11 cellular contexts compared by ENCODE assay signal in the genomic region with DNA sequence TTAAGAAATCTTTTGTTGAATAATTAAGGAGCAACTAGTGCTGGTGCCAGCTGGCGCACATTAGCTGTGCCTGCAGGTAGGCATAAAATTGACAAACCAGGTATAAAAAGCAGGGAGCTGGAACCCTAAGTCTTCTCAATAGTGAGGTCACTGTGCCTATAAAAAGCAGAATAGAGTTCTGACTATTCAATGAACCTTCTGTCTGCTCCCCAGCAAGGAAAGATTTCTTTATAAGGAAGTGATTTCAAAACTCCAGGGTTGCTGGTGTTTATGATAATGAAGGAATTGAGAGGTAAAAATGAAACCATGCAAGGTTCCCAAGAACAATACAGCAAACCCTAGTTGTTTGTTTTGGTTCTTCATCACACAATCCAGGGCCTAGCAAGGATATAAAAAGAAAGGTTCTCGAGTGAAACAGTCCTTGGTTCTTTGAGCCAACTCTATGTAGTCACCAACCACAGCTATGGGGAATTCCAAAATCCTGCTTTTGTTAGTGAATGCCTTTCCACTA.
A peak's percentile ranks its signal among the peaks of the same experiment; 100 is the strongest.
DNase-seq lines count a peak whose midpoint lies in the region; ATAC-seq and TF ChIP-seq lines count a peak whose summit lies in the region.
"Had no signal": no experiment of that assay in that cellular context is flagged by ENCODE, and none has a peak within 500 bp of the region (broad histone marks: within the 10 kb centered on the region; RNA-seq: fewer than 3 reads in every experiment).

No MANE protein-coding gene starts in this region.

- H3K9me3 ChIP-seq in lung (ENCODE audit: control insufficient read depth in 2 of 2, insufficient read depth in 1 of 2, low read length in 1 of 2) (no peaks in the 10 kb centered on the region), WERI-Rb-1 (ENCODE audit: severe bottlenecking) (no peaks in the 10 kb centered on the region)

- BruUV-seq in MCF 10A (replicated peaks; lab: Mats Ljungman, UMichigan), result no TSS peak

- H3K9me3 Mint-ChIP-seq in MCF 10A (ENCODE audit: unreplicated experiment), result no peaks in the 10 kb centered on the region

- ATAC-seq in lung (ENCODE audit: insufficient read depth, low FRiP score), result peak; percentile 50
- no peak for ATAC-seq in HG03280 (IDR thresholded peaks at IDR 0.05; ENCODE audit: unreplicated experiment)

- peak overlapping the region; percentile 71 for H3K27ac Mint-ChIP-seq in MCF 10A (ENCODE audit: low read depth, unreplicated experiment)

- H3K36me3 ChIP-seq in ACC112 (ENCODE audit: insufficient read depth, low read length) (no peaks in the 10 kb centered on the region; the same call in 1 of the 2 replicates), lung (ENCODE audit: control insufficient read depth in 2 of 2, insufficient read depth in 2 of 2, low read length in 2 of 2) (no peaks in the 10 kb centered on the region), WERI-Rb-1 (no peaks in the 10 kb centered on the region)

- no peaks in the 10 kb centered on the region for H3K27me3 ChIP-seq in ACC112 (ENCODE audit: insufficient read depth, low read length)
- no peaks in the 10 kb centered on the region for H3K27me3 ChIP-seq in lung (ENCODE audit: control insufficient read depth, insufficient read depth)
- no peaks in the 10 kb centered on the region for H3K27me3 ChIP-seq in WERI-Rb-1 (ENCODE audit: insufficient read depth, low read depth, severe bottlenecking)

- H3K4me3 Mint-ChIP-seq in MCF 10A (ENCODE audit: unreplicated experiment), result peak overlapping the region; percentile 41

- H3K4me1 Mint-ChIP-seq in MCF 10A (ENCODE audit: insufficient read depth, unreplicated experiment), result peaks cover 47% of the 10 kb centered on the region

- POLR2A ChIA-PET in MCF 10A (lab: Yijun Ruan, JAX), result interaction anchor here (0.6 to 9.8 kb wide), 11 partner anchors 11 to 301 kb away, joined by 3 to 141 read pairs (median 4); partner anchors contain the start of gene THADA

- peaks cover 13% of the 10 kb centered on the region for H3K4me1 ChIP-seq in ACC112 (ENCODE audit: control insufficient read depth, insufficient read depth, low read length, unreplicated experiment)
- H3K4me1 ChIP-seq in lung (ENCODE audit: control insufficient read depth in 2 of 2, insufficient read depth in 2 of 2, low read length in 2 of 2), result peaks cover 3 to 21% of the 10 kb centered on the region in 2 donors

- no peaks in the 10 kb centered on the region for H3K36me3 Mint-ChIP-seq in MCF 10A (ENCODE audit: insufficient read depth, unreplicated experiment)

- H3K79me2 ChIP-seq in ACC112 (ENCODE audit: control insufficient read depth, insufficient read depth, low read length, unreplicated experiment), result no peaks in the 10 kb centered on the region

- 39 to 43% methylated on average over 2 of the region's 2 CpGs for WGBS in lung, 2 donors

- H3K4me3 ChIP-seq in ACC112 (ENCODE audit: low read depth, low read length), result peak overlapping the region; percentile 5; the same call in 1 of the 2 replicates
- H3K4me3 ChIP-seq in lung, result no peak overlapping the region
- no peak overlapping the region for H3K4me3 ChIP-seq in WERI-Rb-1 (ENCODE audit: low read depth, low read length)

- H3K27me3 Mint-ChIP-seq in MCF 10A (ENCODE audit: insufficient read depth, unreplicated experiment), result no peaks in the 10 kb centered on the region

- H3K27ac ChIP-seq in ACC112 (ENCODE audit: low read depth, low read length) (peak overlapping the region; percentile 94), lung (ENCODE audit: low read depth in 1 of 2, low read length in 1 of 2) (peak overlapping the region; percentile 60 to 75), WERI-Rb-1 (no peak overlapping the region)

- intact Hi-C loops in MCF 10A (cut with micrococcal nuclease), result no loop called here

- no peak overlapping the region for H2AFZ ChIP-seq in ACC112 (ENCODE audit: low read length, unreplicated experiment)

- no peak for TF ChIP-seq CTCF in MCF 10A (IDR thresholded peaks at IDR 0.05; ENCODE audit: unreplicated experiment)
- TF ChIP-seq CTCF in lung (IDR thresholded peaks at IDR 0.05; ENCODE audit: control extremely low read depth, extremely low read depth), result no peak
- no peak for TF ChIP-seq CTCF in WERI-Rb-1 (IDR thresholded peaks at IDR 0.05; ENCODE audit: low read depth, low read length)

- DNase-seq in HS-5 (ENCODE audit: low read depth), result peak; percentile 61
- peak; percentile 84 for DNase-seq in MCF 10A (ENCODE audit: unreplicated experiment)
- no peak for DNase-seq in lung (ENCODE audit: low spot score)
- no peak for DNase-seq in islet precursor cell
- DNase-seq in stimulated activated CD4-positive, alpha-beta T cell treated with anti-CD3 and anti-CD28 coated beads, Interleukin-12 subunit alpha, Interleukin-12 subunit beta, amount 100 ng/mL, for 4 hours, result no peak
- DNase-seq in WERI-Rb-1, result no peak
- DNase-seq: cortex of kidney; NCI-H187 treated with DMSO at 0.1 percent for 48 hours; stimulated activated naive CD4-positive, alpha-beta T cell treated with Interleukin-2 at 50 U/mL for 16 hours had no signal

- CTCF ChIA-PET in MCF 10A (lab: Yijun Ruan, JAX), result interaction anchor here (0.6 to 2.7 kb wide), 5 partner anchors 22 to 545 kb away, joined by 3 to 16 read pairs (median 3); no protein-coding TSS in a partner anchor

Comparison
In these comparisons a context has a peak if more than half of its experiments do, and no peak if none do; other contexts are left out.
1. DNase-seq: peak in HS-5 (single experiment) and MCF 10A (single experiment); none in lung (single experiment), islet precursor cell (single experiment), stimulated activated CD4-positive, alpha-beta T cell treated with anti-CD3 and anti-CD28 coated beads, Interleukin-12 subunit alpha, Interleukin-12 subunit beta, amount 100 ng/mL, for 4 hours (single experiment) and WERI-Rb-1 (single experiment).